In the genomic region with DNA sequence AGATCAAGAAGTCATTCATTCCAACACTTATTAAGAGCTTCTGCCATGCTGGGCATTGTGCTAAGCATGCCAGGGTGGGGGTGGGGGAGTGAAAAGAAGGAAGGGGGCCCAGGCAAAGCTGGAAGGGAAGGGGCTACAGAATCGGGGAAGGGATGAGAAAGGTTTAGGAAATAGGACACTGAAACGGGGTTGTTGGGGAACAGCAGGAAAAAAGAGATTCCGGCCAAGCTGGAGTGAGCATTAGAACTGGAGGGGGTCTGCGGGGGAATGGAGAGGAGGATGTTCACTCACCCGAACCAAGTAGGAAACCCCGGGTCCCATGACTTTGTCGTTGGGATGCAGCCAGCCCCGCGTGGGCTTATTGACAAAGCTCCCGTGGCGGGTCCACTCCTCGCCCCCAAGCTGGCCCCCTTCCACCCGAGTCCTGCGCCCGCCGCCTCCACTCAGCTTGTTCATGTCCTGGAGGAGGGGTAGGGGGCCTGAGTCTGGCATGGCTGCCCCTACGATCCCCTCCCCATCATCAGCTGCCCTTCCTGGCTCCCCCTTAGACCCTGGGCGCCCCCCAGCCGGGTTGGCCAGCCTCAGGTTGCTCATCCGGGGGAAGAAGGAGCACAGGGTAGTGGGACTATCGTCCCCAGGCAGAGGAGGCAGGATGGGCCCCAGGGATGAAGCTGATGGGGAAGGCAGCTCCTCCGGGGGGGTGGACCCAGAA, we compare ENCODE assay signal across 8 cellular contexts. TPM values are rescaled to one million over a fixed set of nuclear protein-coding genes. Genes with fewer than 3 reads are reported as not detected.
DNase-seq lines count a peak whose midpoint lies in the region; TF ChIP-seq lines count a peak whose summit lies in the region.

No MANE protein-coding gene starts in this region.

- H3K27ac Mint-ChIP-seq in H9 (peak overlapping the region; percentile 33 to 95 (median 50); a peak in 6 of 7 replicates), Calu3 (ENCODE audit: unreplicated experiment) (no peak overlapping the region)

- H2BK5ac ChIP-seq in H9 (ENCODE audit: insufficient read length, low read length), result no peak overlapping the region

- no peak for DNase-seq in H9
- DNase-seq in iPS DF 6.9 (ENCODE audit: low read depth, low spot score), result no peak
- no peak for DNase-seq in smooth muscle cell (lab: John Stamatoyannopoulos, UW; ENCODE audit: unreplicated experiment)
- DNase-seq in Calu3, result no peak
- DNase-seq in stimulated activated naive CD4-positive, alpha-beta T cell (lab: John Stamatoyannopoulos, UW), result no peak
- no peak for DNase-seq in COR-L47 (lab: John Stamatoyannopoulos, UW)
- DNase-seq in OCI-M2 (lab: John Stamatoyannopoulos, UW; ENCODE audit: unreplicated experiment), result no peak

- no peaks in the 10 kb centered on the region for H3K27me3 ChIP-seq in H9 (ENCODE audit: insufficient read depth, low read length)
- no peaks in the 10 kb centered on the region for H3K27me3 ChIP-seq in iPS DF 6.9 (ENCODE audit: control insufficient read depth, insufficient read depth, low read length)
- H3K27me3 ChIP-seq in smooth muscle cell (ENCODE audit: low read depth), result no peaks in the 10 kb centered on the region

- H3K9ac ChIP-seq in H9 (ENCODE audit: extremely low read depth, insufficient read length, low read length) (peak overlapping the region; percentile 59), smooth muscle cell (ENCODE audit: low read depth) (peak overlapping the region; percentile 73)

- H3K79me1 ChIP-seq in H9 (ENCODE audit: insufficient read depth, low read depth, low read length, poor library complexity, severe bottlenecking), result peaks cover 7% of the 10 kb centered on the region

- H3K14ac ChIP-seq in H9 (ENCODE audit: insufficient read depth, low read length), result peak overlapping the region; percentile 54; the same call in 1 of the 2 replicates

- H3K9me3 ChIP-seq in H9 (ENCODE audit: control insufficient read depth, low read depth, low read length) (no peaks in the 10 kb centered on the region), iPS DF 6.9 (ENCODE audit: control insufficient read depth, insufficient read depth, low read length) (no peaks in the 10 kb centered on the region), smooth muscle cell (replicated peaks; ENCODE audit: low read depth) (no peaks in the 10 kb centered on the region)

- no peak overlapping the region for H2BK12ac ChIP-seq in H9 (ENCODE audit: insufficient read length, low read depth, low read length)

- no peak overlapping the region for H2AK5ac ChIP-seq in H9 (ENCODE audit: insufficient read length, low read length)

- no peaks in the 10 kb centered on the region for H3K9me3 Mint-ChIP-seq in H9
- no peaks in the 10 kb centered on the region for H3K9me3 Mint-ChIP-seq in Calu3 (ENCODE audit: low read depth, unreplicated experiment)

- no peak overlapping the region for H4K91ac ChIP-seq in H9 (ENCODE audit: insufficient read length, low read depth, low read length)

- H3F3A ChIP-seq in smooth muscle cell (ENCODE audit: low read depth), result peaks cover 41% of the 10 kb centered on the region

- no peak overlapping the region for H3K4ac ChIP-seq in H9 (ENCODE audit: low read depth, low read length)

- H3K27ac ChIP-seq in H9 (ENCODE audit: insufficient read length, low read depth, low read length), result no peak overlapping the region
- H3K27ac ChIP-seq in adipose tissue (ENCODE audit: low read depth, low read length), result peak overlapping the region; percentile 73
- H3K27ac ChIP-seq in iPS DF 6.9 (ENCODE audit: low read length), result no peak overlapping the region
- peak overlapping the region; percentile 98 for H3K27ac ChIP-seq in smooth muscle cell (ENCODE audit: low read depth)

- H3K4me3 ChIP-seq in iPS DF 6.9 (ENCODE audit: low read length), result peak overlapping the region; percentile 38
- H3K4me3 ChIP-seq in smooth muscle cell, result peak overlapping the region; percentile 55

- no peak overlapping the region for H2BK15ac ChIP-seq in H9 (ENCODE audit: low read depth, low read length)

- H3K4me1 ChIP-seq in H9 (ENCODE audit: insufficient read depth, low read length) (peaks cover 4% of the 10 kb centered on the region; the same call in 1 of the 2 replicates), iPS DF 6.9 (ENCODE audit: control insufficient read depth, insufficient read depth, low read length) (peaks cover 10% of the 10 kb centered on the region), smooth muscle cell (ENCODE audit: low read depth) (peaks cover 46% of the 10 kb centered on the region)

- H3K4me3 Mint-ChIP-seq in H9, result peak overlapping the region in 1 of 2 experiments; percentile 96; a peak in 4 of 5 replicates
- no peak overlapping the region for H3K4me3 Mint-ChIP-seq in Calu3 (ENCODE audit: low read depth, unreplicated experiment)

- no peak overlapping the region for H4K8ac ChIP-seq in H9 (replicated peaks; ENCODE audit: insufficient read length, low read depth, low read length)

- no peak overlapping the region for H3T11ph ChIP-seq in H9 (ENCODE audit: low read length)

- CTCF ChIA-PET in Calu3 (lab: Charles Lee), result interaction anchor here (0.8 to 1.1 kb wide), 2 partner anchors 9 to 49 kb away, joined by 3 to 4 read pairs; a partner anchor contains a TSS

- peaks cover 2% of the 10 kb centered on the region for H4K20me1 ChIP-seq in H9 (ENCODE audit: control insufficient read depth, insufficient read depth, insufficient read length)
- peaks cover 39% of the 10 kb centered on the region for H4K20me1 ChIP-seq in smooth muscle cell (ENCODE audit: low read depth)

- H2AFZ ChIP-seq in H9 (ENCODE audit: low read length) (no peak overlapping the region), smooth muscle cell (ENCODE audit: low read depth) (no peak overlapping the region)

- H3K79me2 ChIP-seq in H9 (ENCODE audit: insufficient read depth, low read length), result peaks cover 10% of the 10 kb centered on the region; the same call in 1 of the 2 replicates
- peaks cover 43% of the 10 kb centered on the region for H3K79me2 ChIP-seq in smooth muscle cell (ENCODE audit: low read depth)

- H3K4me2 ChIP-seq in H9 (ENCODE audit: insufficient read depth, insufficient read length, low read length) (peak overlapping the region; percentile 77), smooth muscle cell (peak overlapping the region; percentile 94)

- intact Hi-C loops in Calu3 (cut with micrococcal nuclease; ENCODE audit: unreplicated experiment), result loop anchor here (5.0 kb wide), 1 partner anchor 92 kb away; a partner anchor contains a TSS

- H3K36me3 ChIP-seq in iPS DF 6.9 (ENCODE audit: control insufficient read depth, insufficient read depth, low read length), result peaks cover 11% of the 10 kb centered on the region
- no peaks in the 10 kb centered on the region for H3K36me3 ChIP-seq in smooth muscle cell (ENCODE audit: low read depth)

- H3K36me3 Mint-ChIP-seq in H9 (ENCODE audit: insufficient read depth in 1 of 3, low read depth in 3 of 3) (peaks cover 29 to 45% (median 37%) of the 10 kb centered on the region in 3 experiments), Calu3 (ENCODE audit: insufficient read depth, unreplicated experiment) (peaks cover 36% of the 10 kb centered on the region)

- no peak overlapping the region for H4K5ac ChIP-seq in H9 (ENCODE audit: insufficient read length, low read depth, low read length)

- no TSS peak for BruUV-seq in Calu3 (replicated peaks; lab: Mats Ljungman, UMichigan)

- H3K23ac ChIP-seq in H9 (ENCODE audit: insufficient read length, low read depth, low read length), result no peak overlapping the region

- H3K23me2 ChIP-seq in H9 (ENCODE audit: insufficient read length, low read depth, low read length, poor library complexity, severe bottlenecking), result peaks cover 31% of the 10 kb centered on the region

- H3K27me3 Mint-ChIP-seq in H9 (ENCODE audit: low read depth) (no peaks in the 10 kb centered on the region), Calu3 (ENCODE audit: unreplicated experiment) (no peaks in the 10 kb centered on the region)

- H3K18ac ChIP-seq in H9 (ENCODE audit: insufficient read length, low read depth, low read length), result peak overlapping the region; percentile 27

- TF ChIP-seq CTCF in H9 (conservative IDR thresholded peaks at IDR 0.05) (no peak), smooth muscle cell (IDR thresholded peaks at IDR 0.05; ENCODE audit: borderline replicate concordance, insufficient read depth, poor library complexity, severe bottlenecking) (no peak), Calu3 (IDR thresholded peaks at IDR 0.05; ENCODE audit: unreplicated experiment) (no peak)

- H2BK120ac ChIP-seq in H9 (ENCODE audit: low read depth, low read length, poor library complexity, severe bottlenecking), result no peak overlapping the region

- H3K56ac ChIP-seq in H9 (ENCODE audit: insufficient read length, low read depth, low read length), result no peak overlapping the region

- WGBS in H9 (ENCODE audit: extremely low coverage, insufficient read length, low lambda C conversion rate), result no CpG with 5 or more reads among the region's 22 CpGs
- WGBS in adipose tissue, 3 donors, result 21 to 49% (median 33%) methylated on average over 19 to 22 of the region's 22 CpGs
- WGBS in iPS DF 6.9 (ENCODE audit: insufficient coverage, insufficient read length), result no CpG with 5 or more reads among the region's 22 CpGs
- 15% methylated on average over 15 of the region's 22 CpGs for WGBS in smooth muscle cell (ENCODE audit: low lambda C conversion rate)

- no peak overlapping the region for H2BK20ac ChIP-seq in H9 (ENCODE audit: low read depth, low read length, poor library complexity, severe bottlenecking)

- H3K4me1 Mint-ChIP-seq in H9 (peaks cover 40 to 43% of the 10 kb centered on the region in 2 experiments), Calu3 (ENCODE audit: low read depth, unreplicated experiment) (peaks cover 36% of the 10 kb centered on the region)

RNA-seq across cellular contexts. Expression of a gene that starts 0.7 kb away (rescaled TPM):
- total RNA-seq in H9 (2021), result 168 and 173 TPM in 2 replicates
- 100 to 1,000 TPM in 2 of 3 donors, 10 to 100 TPM in 1; 49.1 to 197 (median 110) TPM for polyA plus RNA-seq in adipose tissue
- 207 and 216 TPM in 2 replicates for total RNA-seq in smooth muscle cell
- 214 and 249 TPM in 2 replicates for polyA plus RNA-seq in smooth muscle cell
- total RNA-seq in Calu3 (2022), result 73.5 and 77.5 TPM in 2 replicates

RNA-seq across cellular contexts. Expression of a gene that starts 4.6 kb away (rescaled TPM):
- total RNA-seq in H9 (2021), result 279 and 283 TPM in 2 replicates
- 10 to 100 TPM; 23.6 to 88.9 (median 76.3) TPM for polyA plus RNA-seq in adipose tissue
- total RNA-seq in smooth muscle cell, result 41.6 and 46.3 TPM in 2 replicates
- polyA plus RNA-seq in smooth muscle cell, result 115 and 116 TPM in 2 replicates
- 182 and 230 TPM in 2 replicates for total RNA-seq in Calu3 (2022)

RNA-seq across cellular contexts. Expression of a gene that starts 8.3 kb away (rescaled TPM):
- total RNA-seq in H9 (2021) (38.7 and 39.5 TPM in 2 replicates), smooth muscle cell (18.4 and 20.3 TPM in 2 replicates), Calu3 (2022) (43.6 and 45.6 TPM in 2 replicates)
- polyA plus RNA-seq in adipose tissue (10 to 100 TPM in 2 of 3 donors, 1 to 10 TPM in 1; 9.1 to 13.9 (median 13.4) TPM), smooth muscle cell (27.9 and 30.0 TPM in 2 replicates)

RNA-seq across cellular contexts. Expression of a gene that starts 13.2 kb away (rescaled TPM):
- total RNA-seq in H9 (2021) (97.0 and 102 TPM in 2 replicates), smooth muscle cell (30.7 and 31.1 TPM in 2 replicates), Calu3 (2022) (74.3 and 75.1 TPM in 2 replicates)
- polyA plus RNA-seq in adipose tissue (10 to 100 TPM; 15.3 to 37.9 (median 21.7) TPM), smooth muscle cell (51.4 and 52.1 TPM in 2 replicates)

RNA-seq across cellular contexts. Expression of a gene that starts 14.0 kb away (rescaled TPM):
- 21.6 and 22.5 TPM in 2 replicates for total RNA-seq in H9 (2021)
- polyA plus RNA-seq in adipose tissue, result 10 to 100 TPM; 35.1 to 53.5 (median 38.6) TPM
- total RNA-seq in smooth muscle cell, result 39.1 and 41.9 TPM in 2 replicates
- 40.5 and 44.1 TPM in 2 replicates for polyA plus RNA-seq in smooth muscle cell
- total RNA-seq in Calu3 (2022), result 48.1 and 49.6 TPM in 2 replicates

Comparison
In these comparisons a context has a peak if more than half of its experiments do, and no peak if none do; other contexts are left out.
1. H3K27ac ChIP-seq: peak in adipose tissue (single experiment) and smooth muscle cell (single experiment); none in H9 (single experiment) and iPS DF 6.9 (single experiment).